ENCODE assay signal across 14 cellular contexts in genomic region chr20:10644458-10645204, GRCh38. TPM values are rescaled to one million over a fixed set of nuclear protein-coding genes. Genes with fewer than 3 reads are reported as not detected.
DNase-seq lines count a peak whose midpoint lies in the region; ATAC-seq and TF ChIP-seq lines count a peak whose summit lies in the region.
"Had no signal": no experiment of that assay in that cellular context is flagged by ENCODE, and none has a peak within 500 bp of the region (broad histone marks: within the 10 kb centered on the region; RNA-seq: fewer than 3 reads in every experiment).

No MANE protein-coding gene starts in this region.

- H3K4me1 ChIP-seq in KMS-11 (ENCODE audit: low read depth, poor library complexity, severe bottlenecking) (peaks cover 20% of the 10 kb centered on the region), mesendoderm (ENCODE audit: control insufficient read depth, low read depth, low read length) (peaks cover 18% of the 10 kb centered on the region), OCI-LY7 (ENCODE audit: insufficient read depth, low read length, poor library complexity, severe bottlenecking) (no peaks in the 10 kb centered on the region), PC-9 (replicated peaks; ENCODE audit: insufficient read depth) (no peaks in the 10 kb centered on the region)

- no peak overlapping the region for H4K8ac ChIP-seq in mesendoderm (ENCODE audit: low read depth, low read length)

- H3K27me3 ChIP-seq in KMS-11 (ENCODE audit: insufficient read depth, low read depth) (no peaks in the 10 kb centered on the region), mesendoderm (ENCODE audit: insufficient read depth, low read length, poor library complexity) (no peaks in the 10 kb centered on the region), PC-9 (ENCODE audit: insufficient read depth, low read depth) (no peaks in the 10 kb centered on the region)

- H3K4ac ChIP-seq in mesendoderm (ENCODE audit: low read depth, low read length): no peak overlapping the region

- H3K23ac ChIP-seq in mesendoderm (ENCODE audit: low read length): no peak overlapping the region

- peak; percentile 49 for DNase-seq in mesendoderm
- no peak for DNase-seq in OCI-LY7 (ENCODE audit: low spot score)
- no peak for DNase-seq in NCI-H345 treated with DMSO at 0.1 percent for 48 hours (lab: John Stamatoyannopoulos, UW; ENCODE audit: unreplicated experiment)
- DNase-seq in PC-9: no peak
- no peak for DNase-seq in NCI-H1105 (lab: John Stamatoyannopoulos, UW)
- DNase-seq: activated CD4-positive, alpha-beta memory T cell treated with anti-CD3 and anti-CD28 coated beads for 36 hours; C1 segment of cervical spinal cord; HFFc6; NCI-H2107 had no signal

- H3K9ac ChIP-seq in KMS-11 (no peak overlapping the region), mesendoderm (ENCODE audit: low read length) (no peak overlapping the region)

- no peaks in the 10 kb centered on the region for H3K79me1 ChIP-seq in mesendoderm (ENCODE audit: low read length)

- no CpG with 5 or more reads among the region's 14 CpGs for WGBS in mesendoderm (ENCODE audit: extremely low coverage, insufficient coverage, low lambda C conversion rate)

- no peak overlapping the region for H4K5ac ChIP-seq in mesendoderm (ENCODE audit: low read length)

- H3K9me3 ChIP-seq in OCI-LY7 (ENCODE audit: low read length) (no peaks in the 10 kb centered on the region), PC-9 (ENCODE audit: insufficient read depth, low read depth) (no peaks in the 10 kb centered on the region)

- CTCF ChIA-PET in OCI-LY7 (lab: Charles Lee; ENCODE audit: unreplicated experiment) (no interaction called here), PC-9 (lab: Charles Lee) (no interaction called here)

- POLR2A ChIA-PET in OCI-LY7 (lab: Charles Lee): interaction anchor here (0.9 kb wide), 1 partner anchor 11 kb away, joined by 3 read pairs; no protein-coding TSS in a partner anchor
- POLR2A ChIA-PET in PC-9 (lab: Charles Lee; ENCODE audit: unreplicated experiment): no interaction called here

- H3K27ac ChIP-seq in KMS-11 (no peak overlapping the region), mesendoderm (ENCODE audit: low read depth, low read length) (no peak overlapping the region), OCI-LY7 (ENCODE audit: low read depth, low read length, poor library complexity, severe bottlenecking) (no peak overlapping the region), PC-9 (no peak overlapping the region)

- H2BK5ac ChIP-seq in mesendoderm (ENCODE audit: low read length): no peak overlapping the region

- intact Hi-C loops in OCI-LY7 (cut with micrococcal nuclease; ENCODE audit: unreplicated experiment): no loop called here
- intact Hi-C loops in PC-9 (cut with micrococcal nuclease; ENCODE audit: unreplicated experiment): no loop called here

- H3K56ac ChIP-seq in mesendoderm (ENCODE audit: low read length): no peak overlapping the region

- H3K36me3 ChIP-seq in KMS-11 (ENCODE audit: insufficient read depth) (no peaks in the 10 kb centered on the region), mesendoderm (ENCODE audit: control insufficient read depth, insufficient read depth, low read length) (no peaks in the 10 kb centered on the region), OCI-LY7 (ENCODE audit: insufficient read depth, low read length) (no peaks in the 10 kb centered on the region), PC-9 (ENCODE audit: low read depth) (peaks cover 33% of the 10 kb centered on the region)

- H3F3A ChIP-seq in PC-9 (ENCODE audit: insufficient read depth, low read depth): no peaks in the 10 kb centered on the region

- H2BK120ac ChIP-seq in mesendoderm (ENCODE audit: low read depth, low read length): no peak overlapping the region

- H3K18ac ChIP-seq in mesendoderm (ENCODE audit: low read length): no peak overlapping the region

- BruUV-seq in OCI-LY7 (replicated peaks; lab: Mats Ljungman, UMichigan) (no TSS peak), PC-9 (replicated peaks; lab: Mats Ljungman, UMichigan) (no TSS peak)

- peak; percentile 88 for ATAC-seq in GM18498 (IDR thresholded peaks at IDR 0.05; ENCODE audit: unreplicated experiment)
- peak; percentile 73 for ATAC-seq in GM21390 (IDR thresholded peaks at IDR 0.05; ENCODE audit: unreplicated experiment)

- no peak overlapping the region for H2BK15ac ChIP-seq in mesendoderm (replicated peaks; ENCODE audit: low read depth)

- no peak overlapping the region for H3K4me3 ChIP-seq in KMS-11 (IDR thresholded peaks at IDR 0.05; ENCODE audit: insufficient read depth, low read depth, low read length)
- H3K4me3 ChIP-seq in mesendoderm (ENCODE audit: low read length): no peak overlapping the region
- no peak overlapping the region for H3K4me3 ChIP-seq in OCI-LY7 (ENCODE audit: low read depth, low read length, poor library complexity, severe bottlenecking)
- no peak overlapping the region for H3K4me3 ChIP-seq in PC-9
- H3K4me3 ChIP-seq: skin epidermis had no signal

- TF ChIP-seq CTCF in KMS-11 (conservative IDR thresholded peaks at IDR 0.05; ENCODE audit: low read depth, low read length): no peak
- no peak for TF ChIP-seq CTCF in OCI-LY7 (conservative IDR thresholded peaks at IDR 0.05; ENCODE audit: low read length)
- no peak for TF ChIP-seq CTCF in PC-9 (conservative IDR thresholded peaks at IDR 0.05)

- H3K4me2 ChIP-seq in KMS-11: peak overlapping the region; percentile 25; the same call in 1 of the 2 replicates
- H3K4me2 ChIP-seq in mesendoderm (ENCODE audit: low read length): no peak overlapping the region
- no peak overlapping the region for H3K4me2 ChIP-seq in OCI-LY7 (ENCODE audit: low read length)
- no peak overlapping the region for H3K4me2 ChIP-seq in PC-9

- no peaks in the 10 kb centered on the region for H4K20me1 ChIP-seq in KMS-11 (ENCODE audit: insufficient read depth)
- H4K20me1 ChIP-seq in OCI-LY7 (ENCODE audit: insufficient read depth, low read length): no peaks in the 10 kb centered on the region
- no peaks in the 10 kb centered on the region for H4K20me1 ChIP-seq in PC-9 (ENCODE audit: insufficient read depth)

- H2AFZ ChIP-seq in KMS-11 (ENCODE audit: low read depth) (no peak overlapping the region), OCI-LY7 (ENCODE audit: low read length) (no peak overlapping the region), PC-9 (no peak overlapping the region)

- H3K79me2 ChIP-seq in KMS-11 (ENCODE audit: insufficient read depth, low read depth) (no peaks in the 10 kb centered on the region), mesendoderm (ENCODE audit: control insufficient read depth, insufficient read depth, low read length) (no peaks in the 10 kb centered on the region), OCI-LY7 (ENCODE audit: insufficient read depth, low read depth, low read length) (no peaks in the 10 kb centered on the region), PC-9 (ENCODE audit: low read depth) (no peaks in the 10 kb centered on the region)

- H2AK5ac ChIP-seq in mesendoderm (ENCODE audit: low read length): no peak overlapping the region

- H3K9me2 ChIP-seq in OCI-LY7 (ENCODE audit: insufficient read depth, low read length) (no peaks in the 10 kb centered on the region), PC-9 (ENCODE audit: insufficient read depth) (no peaks in the 10 kb centered on the region)

RNA-seq across cellular contexts. Expression of gene JAG1, which starts 29.2 kb away (rescaled TPM):
- 5.1 TPM for polyA plus RNA-seq in mesendoderm (2013, experiment 1 of 2)
- polyA plus RNA-seq in mesendoderm (2013, experiment 2 of 2): 5.3 TPM
- 0.28 and 0.32 TPM in 2 replicates for total RNA-seq in OCI-LY7 (2014; rRNA removed; shearing (Covaris generic))
- total RNA-seq in OCI-LY7 (2022) (0.67 and 1.7 TPM in 2 replicates), PC-9 (2021) (42.9 and 51.5 TPM in 2 replicates)
- polyA plus RNA-seq: IgD-negative memory B cell had no signal

Comparison
In these comparisons a context has a peak if more than half of its experiments do, and no peak if none do; other contexts are left out.
1. RNA of gene JAG1, which starts 29.2 kb away (total RNA-seq): 42.9 to 51.5 TPM in PC-9; 0.28 to 1.7 TPM in OCI-LY7; every median in the first group is over 10 times any median in the second.